ENCODE assay signal across 19 cellular contexts in the genomic region with DNA sequence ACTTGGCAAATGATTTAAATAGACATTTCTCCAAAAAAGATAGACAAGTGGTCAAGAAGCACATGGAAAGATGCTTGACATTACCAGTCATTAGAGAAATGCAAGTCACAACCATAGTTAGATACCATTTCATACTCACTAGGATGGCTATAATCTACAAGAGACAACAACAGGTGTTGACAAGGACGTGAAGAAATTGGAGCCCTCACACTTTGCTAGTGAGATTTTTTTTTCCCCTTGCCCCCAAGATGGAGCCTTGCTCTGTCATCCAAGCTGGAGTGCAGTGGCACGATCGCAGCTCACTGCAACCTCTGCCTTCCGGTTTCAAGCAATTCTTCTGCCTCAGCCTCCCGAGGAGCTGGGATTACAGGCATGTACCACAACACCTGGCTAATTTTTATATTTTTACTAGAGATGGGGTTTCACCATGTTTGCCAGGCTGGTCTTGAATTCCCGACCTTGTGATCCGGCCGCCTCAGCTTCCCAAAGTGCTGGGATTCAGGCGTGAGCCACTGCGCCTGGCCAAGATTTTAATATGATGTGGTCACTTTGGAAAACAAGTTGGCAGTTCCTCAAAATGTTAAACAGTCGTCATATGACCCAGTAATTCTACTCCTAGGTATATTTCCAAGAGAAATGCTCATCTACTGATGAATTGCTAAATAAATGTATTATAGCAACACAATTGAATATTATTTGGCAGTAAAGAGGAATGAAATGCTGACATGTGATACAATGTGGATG.
DNase-seq lines count a peak whose midpoint lies in the region; ATAC-seq and TF ChIP-seq lines count a peak whose summit lies in the region.
"Had no signal": no experiment of that assay in that cellular context is flagged by ENCODE, and none has a peak within 500 bp of the region (broad histone marks: within the 10 kb centered on the region; RNA-seq: fewer than 3 reads in every experiment).

No MANE protein-coding gene starts in this region.

- TF ChIP-seq RAD21 in Ishikawa (IDR thresholded peaks at IDR 0.05; ENCODE audit: low read depth), result no peak

- POLR2A ChIA-PET in naive thymus-derived CD8-positive, alpha-beta T cell (lab: Charles Lee), result no interaction called here

- peak overlapping the region; percentile 30 for H3K27ac Mint-ChIP-seq in neural progenitor cell
- H3K27ac Mint-ChIP-seq in naive thymus-derived CD8-positive, alpha-beta T cell, result no peak overlapping the region
- H3K27ac Mint-ChIP-seq in T-helper 17 cell, result no peak overlapping the region

- H3F3A ChIP-seq in neural progenitor cell (ENCODE audit: low read depth) (no peaks in the 10 kb centered on the region), smooth muscle cell (ENCODE audit: low read depth) (peaks cover 6% of the 10 kb centered on the region)

- H3K27me3 Mint-ChIP-seq in neural progenitor cell (ENCODE audit: insufficient read depth, low read depth), result peaks cover 3% of the 10 kb centered on the region
- H3K27me3 Mint-ChIP-seq in naive thymus-derived CD8-positive, alpha-beta T cell, result no peaks in the 10 kb centered on the region
- no peaks in the 10 kb centered on the region for H3K27me3 Mint-ChIP-seq in T-helper 17 cell

- H3K36me3 Mint-ChIP-seq in neural progenitor cell (peaks cover 11% of the 10 kb centered on the region), T-helper 17 cell (ENCODE audit: low read depth) (peaks cover 12% of the 10 kb centered on the region)
- peaks cover 0 to 61% (median 11%) of the 10 kb centered on the region in 3 donors for H3K36me3 Mint-ChIP-seq in naive thymus-derived CD8-positive, alpha-beta T cell

- H3K27me3 ChIP-seq in SJCRH30 (no peaks in the 10 kb centered on the region), fibroblast of lung (ENCODE audit: control insufficient read depth, insufficient read depth, low read length) (no peaks in the 10 kb centered on the region), neural progenitor cell (no peaks in the 10 kb centered on the region), smooth muscle cell (ENCODE audit: low read depth) (no peaks in the 10 kb centered on the region)
- H3K27me3 ChIP-seq: Peyer's patch had no signal

- H3K4me3 Mint-ChIP-seq in neural progenitor cell, result no peak overlapping the region
- H3K4me3 Mint-ChIP-seq in naive thymus-derived CD8-positive, alpha-beta T cell, result no peak overlapping the region
- no peak overlapping the region for H3K4me3 Mint-ChIP-seq in T-helper 17 cell

- no peak for ATAC-seq in naive thymus-derived CD8-positive, alpha-beta T cell
- no peak for ATAC-seq in T-helper 17 cell
- ATAC-seq: Right ventricle myocardium inferior had no signal

- no peaks in the 10 kb centered on the region for H3K9me3 ChIP-seq in SJCRH30 (replicated peaks)
- H3K9me3 ChIP-seq in fibroblast of lung (ENCODE audit: control insufficient read depth, insufficient read depth, low read depth, low read length), result no peaks in the 10 kb centered on the region
- no peaks in the 10 kb centered on the region for H3K9me3 ChIP-seq in neural progenitor cell (ENCODE audit: low read depth)
- H3K9me3 ChIP-seq in T-helper 17 cell (ENCODE audit: control insufficient read depth, low read length, poor library complexity, severe bottlenecking), result no peaks in the 10 kb centered on the region
- H3K9me3 ChIP-seq in smooth muscle cell (replicated peaks; ENCODE audit: low read depth), result no peaks in the 10 kb centered on the region
- H3K9me3 ChIP-seq: Peyer's patch had no signal

- TF ChIP-seq CTCF in fibroblast of lung (conservative IDR thresholded peaks at IDR 0.05 in 1 of 2, IDR thresholded peaks at IDR 0.05 in 1 of 2; ENCODE audit: low read depth in 1 of 2, low read length in 2 of 2), result no peak
- no peak for TF ChIP-seq CTCF in neural progenitor cell (IDR thresholded peaks at IDR 0.05)
- no peak for TF ChIP-seq CTCF in smooth muscle cell (IDR thresholded peaks at IDR 0.05; ENCODE audit: borderline replicate concordance, insufficient read depth, poor library complexity, severe bottlenecking)

- H3K79me2 ChIP-seq in fibroblast of lung (ENCODE audit: control insufficient read depth, insufficient read depth, low read length) (no peaks in the 10 kb centered on the region), neural progenitor cell (ENCODE audit: low read depth) (no peaks in the 10 kb centered on the region), smooth muscle cell (ENCODE audit: low read depth) (no peaks in the 10 kb centered on the region)

- H3K4me1 ChIP-seq in SJCRH30 (peaks cover 52% of the 10 kb centered on the region), fibroblast of lung (ENCODE audit: control insufficient read depth, extremely low read depth, insufficient read depth, low read length) (peaks cover 10% of the 10 kb centered on the region), neural progenitor cell (peaks cover 26% of the 10 kb centered on the region), smooth muscle cell (ENCODE audit: low read depth) (peaks cover 12% of the 10 kb centered on the region)
- H3K4me1 ChIP-seq: Peyer's patch had no signal

- 97% methylated on average over 11 of the region's 11 CpGs for WGBS in smooth muscle cell (ENCODE audit: low lambda C conversion rate)

- no peak overlapping the region for H3K9ac ChIP-seq in fibroblast of lung (ENCODE audit: insufficient read depth, low read length)
- no peak overlapping the region for H3K9ac ChIP-seq in neural progenitor cell
- H3K9ac ChIP-seq in smooth muscle cell (ENCODE audit: low read depth), result no peak overlapping the region
- H3K9ac ChIP-seq: KMS-11 had no signal

- peaks cover 6% of the 10 kb centered on the region; the same call in 1 of the 2 replicates for H3K36me3 ChIP-seq in SJCRH30
- H3K36me3 ChIP-seq in fibroblast of lung (ENCODE audit: control insufficient read depth, insufficient read depth, low read length), result peaks cover 3% of the 10 kb centered on the region
- no peaks in the 10 kb centered on the region for H3K36me3 ChIP-seq in neural progenitor cell
- H3K36me3 ChIP-seq in smooth muscle cell (ENCODE audit: low read depth), result no peaks in the 10 kb centered on the region

- DNase-seq in SJCRH30 (peak; percentile 24 to 69), fibroblast of lung (ENCODE audit: low read depth in 2 of 2) (peak; percentile 29 to 33), neural progenitor cell (ENCODE audit: low spot score) (no peak), T-helper 17 cell (no peak), NOMO-1 treated with dmso at 0.1 percent for 144 hours (lab: John Stamatoyannopoulos, UW; ENCODE audit: unreplicated experiment) (no peak), smooth muscle cell (lab: John Stamatoyannopoulos, UW; ENCODE audit: unreplicated experiment) (no peak)
- DNase-seq in naive thymus-derived CD8-positive, alpha-beta T cell, result no peak
- DNase-seq: ACHN, AML-193, H7, NCI-H1092, NCI-H1436 treated with DMSO at 0.1 percent for 48 hours, NCI-H2029, NCI-H526 treated with DMSO at 0.1 percent for 48 hours, Peyer's patch had no signal

- no peak overlapping the region for H3K4me2 ChIP-seq in fibroblast of lung (ENCODE audit: extremely low read depth, insufficient read depth, low read length)
- H3K4me2 ChIP-seq in neural progenitor cell, result no peak overlapping the region
- no peak overlapping the region for H3K4me2 ChIP-seq in smooth muscle cell
- H3K4me2 ChIP-seq: KMS-11 had no signal

- H2AFZ ChIP-seq in fibroblast of lung (ENCODE audit: low read length), result no peak overlapping the region
- H2AFZ ChIP-seq in neural progenitor cell (replicated peaks), result no peak overlapping the region
- H2AFZ ChIP-seq in smooth muscle cell (ENCODE audit: low read depth), result no peak overlapping the region

- peak; percentile 36; the same call in 1 of the 2 replicates for TF ChIP-seq EP300 in Ishikawa (IDR thresholded peaks at IDR 0.05; ENCODE audit: borderline replicate concordance)

- no peaks in the 10 kb centered on the region for H4K20me1 ChIP-seq in fibroblast of lung (ENCODE audit: control insufficient read depth, extremely low read depth, insufficient read depth, low read length)
- H4K20me1 ChIP-seq in neural progenitor cell (ENCODE audit: low read depth), result no peaks in the 10 kb centered on the region
- no peaks in the 10 kb centered on the region for H4K20me1 ChIP-seq in smooth muscle cell (ENCODE audit: low read depth)

- H3K27ac ChIP-seq in SJCRH30, result peak overlapping the region; percentile 1; the same call in 1 of the 2 replicates
- no peak overlapping the region for H3K27ac ChIP-seq in fibroblast of lung (ENCODE audit: insufficient read depth, low read length)
- H3K27ac ChIP-seq in neural progenitor cell, result no peak overlapping the region
- no peak overlapping the region for H3K27ac ChIP-seq in smooth muscle cell (ENCODE audit: low read depth)
- H3K27ac ChIP-seq: C4-2B, KMS-11, Peyer's patch had no signal

- H3K9me3 Mint-ChIP-seq in neural progenitor cell, result no peaks in the 10 kb centered on the region
- H3K9me3 Mint-ChIP-seq in naive thymus-derived CD8-positive, alpha-beta T cell, result no peaks in the 10 kb centered on the region

- H3K4me3 ChIP-seq in SJCRH30 (no peak overlapping the region), fibroblast of lung (replicated peaks in 1 of 4; ENCODE audit: control extremely low read depth in 1 of 4, insufficient read depth in 1 of 4, low read depth in 3 of 4, low read length in 4 of 4) (no peak overlapping the region), neural progenitor cell (no peak overlapping the region), smooth muscle cell (no peak overlapping the region)
- H3K4me3 ChIP-seq: Peyer's patch had no signal

- H3K4me1 Mint-ChIP-seq in neural progenitor cell (peaks cover 62% of the 10 kb centered on the region), T-helper 17 cell (peaks cover 2% of the 10 kb centered on the region)
- H3K4me1 Mint-ChIP-seq in naive thymus-derived CD8-positive, alpha-beta T cell, result no peaks in the 10 kb centered on the region

TF ChIP-seq in Ishikawa, 13 proteins besides CTCF, POLR2A, EP300 and RAD21:
- no peak for TF ChIP-seq CEBPB (IDR thresholded peaks at IDR 0.05)
- TF ChIP-seq TEAD4 (IDR thresholded peaks at IDR 0.05), result no peak; the same call in 1 of the 2 replicates
- no peak for TF ChIP-seq TCF12 (IDR thresholded peaks at IDR 0.05; ENCODE audit: low read depth)
- peak; percentile 32; the same call in 1 of the 2 replicates for TF ChIP-seq NFIC (IDR thresholded peaks at IDR 0.05)

Comparison
In these comparisons a context has a peak if more than half of its experiments do, and no peak if none do; other contexts are left out.
1. DNase-seq: peak in SJCRH30 (2 of 2) and fibroblast of lung (2 of 2); none in neural progenitor cell (single experiment), naive thymus-derived CD8-positive, alpha-beta T cell (0 of 10), T-helper 17 cell (0 of 3), NOMO-1 treated with dmso at 0.1 percent for 144 hours (single experiment) and smooth muscle cell (single experiment).